In genomic region chr2:218962859-218963492, GRCh38 we compare ENCODE assay signal across 1 cellular context.
A peak's percentile ranks its signal among the peaks of the same experiment; 100 is the strongest.
TF ChIP-seq lines count a peak whose summit lies in the region.

No MANE protein-coding gene starts in this region.

TF ChIP-seq in HepG2, 621 proteins besides CTCF, POLR2A, EP300 and RAD21 (continued from another document and continues in another):
- TF ChIP-seq CSRNP1 (CRISPR knock-in tag; IDR thresholded peaks at IDR 0.05) = 0 out of 2 replicates have a peak, but pooled peaks have one; percentile 49
- TF ChIP-seq SNRNP70 (IDR thresholded peaks at IDR 0.05; ENCODE audit: low read depth, low read length) = no peak
- no peak for TF ChIP-seq MIER3 (CRISPR knock-in tag; IDR thresholded peaks at IDR 0.05; ENCODE audit: borderline replicate concordance)
- TF ChIP-seq ZBED4 (CRISPR knock-in tag; IDR thresholded peaks at IDR 0.05; ENCODE audit: borderline replicate concordance) = peak; percentile 86
- TF ChIP-seq, protein P1, sequence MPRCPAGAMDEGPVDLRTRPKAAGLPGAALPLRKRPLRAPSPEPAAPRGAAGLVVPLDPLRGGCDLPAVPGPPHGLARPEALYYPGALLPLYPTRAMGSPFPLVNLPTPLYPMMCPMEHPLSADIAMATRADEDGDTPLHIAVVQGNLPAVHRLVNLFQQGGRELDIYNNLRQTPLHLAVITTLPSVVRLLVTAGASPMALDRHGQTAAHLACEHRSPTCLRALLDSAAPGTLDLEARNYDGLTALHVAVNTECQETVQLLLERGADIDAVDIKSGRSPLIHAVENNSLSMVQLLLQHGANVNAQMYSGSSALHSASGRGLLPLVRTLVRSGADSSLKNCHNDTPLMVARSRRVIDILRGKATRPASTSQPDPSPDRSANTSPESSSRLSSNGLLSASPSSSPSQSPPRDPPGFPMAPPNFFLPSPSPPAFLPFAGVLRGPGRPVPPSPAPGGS (CRISPR knock-in tag; IDR thresholded peaks at IDR 0.05) = peak; percentile 80; the same call in 1 of the 2 replicates
- peak; percentile 80; the same call in 1 of the 2 replicates for TF ChIP-seq MTF1 (CRISPR knock-in tag; IDR thresholded peaks at IDR 0.05)
- TF ChIP-seq RXRA (CRISPR knock-in tag; IDR thresholded peaks at IDR 0.05) = peak; percentile 39; the same call in 1 of the 2 replicates
- TF ChIP-seq PATZ1 (CRISPR knock-in tag; IDR thresholded peaks at IDR 0.05) = peak; percentile 75
- TF ChIP-seq RBM22 (optimal IDR thresholded peaks at IDR 0.05; ENCODE audit: low read length) = no peak
- 0 out of 2 replicates have a peak, but pooled peaks have one; percentile 43 for TF ChIP-seq NFYC (CRISPR knock-in tag; IDR thresholded peaks at IDR 0.05)
- TF ChIP-seq EEA1 (CRISPR knock-in tag; IDR thresholded peaks at IDR 0.05; ENCODE audit: borderline replicate concordance) = peak; percentile 62; the same call in 1 of the 2 replicates
- TF ChIP-seq NR0B2 (CRISPR knock-in tag; IDR thresholded peaks at IDR 0.05) = peak; percentile 92
- TF ChIP-seq NR3C1 (CRISPR knock-in tag; IDR thresholded peaks at IDR 0.05) = no peak
- TF ChIP-seq SOX13 (IDR thresholded peaks at IDR 0.05) = no peak
- peak in 1 of 2 experiments; percentile 52; a peak in 2 of 4 replicates for TF ChIP-seq SOX13 (CRISPR knock-in tag; conservative IDR thresholded peaks at IDR 0.05 in 1 of 2, IDR thresholded peaks at IDR 0.05 in 1 of 2)
- TF ChIP-seq, protein P2, sequence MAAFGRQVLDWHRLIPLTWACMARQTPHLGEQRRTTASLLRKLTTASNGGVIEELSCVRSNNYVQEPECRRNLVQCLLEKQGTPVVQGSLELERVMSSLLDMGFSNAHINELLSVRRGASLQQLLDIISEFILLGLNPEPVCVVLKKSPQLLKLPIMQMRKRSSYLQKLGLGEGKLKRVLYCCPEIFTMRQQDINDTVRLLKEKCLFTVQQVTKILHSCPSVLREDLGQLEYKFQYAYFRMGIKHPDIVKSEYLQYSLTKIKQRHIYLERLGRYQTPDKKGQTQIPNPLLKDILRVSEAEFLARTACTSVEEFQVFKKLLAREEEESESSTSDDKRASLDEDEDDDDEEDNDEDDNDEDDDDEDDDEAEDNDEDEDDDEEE (CRISPR knock-in tag; IDR thresholded peaks at IDR 0.05) = peak; percentile 91; the same call in 1 of the 2 replicates
- peak; percentile 92 for TF ChIP-seq REL (CRISPR knock-in tag; conservative IDR thresholded peaks at IDR 0.05)
- TF ChIP-seq ZKSCAN8 (CRISPR knock-in tag; IDR thresholded peaks at IDR 0.05; ENCODE audit: borderline replicate concordance) = 0 out of 2 replicates have a peak, but pooled peaks have one; percentile 69
- TF ChIP-seq ZMAT3 (CRISPR knock-in tag; conservative IDR thresholded peaks at IDR 0.05) = peak; percentile 98
- no peak for TF ChIP-seq SCMH1 (CRISPR knock-in tag; IDR thresholded peaks at IDR 0.05; ENCODE audit: borderline replicate concordance)
- TF ChIP-seq ZNF790 (CRISPR knock-in tag; IDR thresholded peaks at IDR 0.05; ENCODE audit: borderline replicate concordance) = peak; percentile 92
- no peak for TF ChIP-seq ADNP (CRISPR knock-in tag; IDR thresholded peaks at IDR 0.05)
- TF ChIP-seq TBP (CRISPR knock-in tag; IDR thresholded peaks at IDR 0.05) = no peak
- no peak for TF ChIP-seq NCOA5 (CRISPR knock-in tag; IDR thresholded peaks at IDR 0.05)
- TF ChIP-seq DPF2 (CRISPR knock-in tag; IDR thresholded peaks at IDR 0.05; ENCODE audit: borderline replicate concordance, low read depth) = no peak
- peak; percentile 61; the same call in 1 of the 2 replicates for TF ChIP-seq SIN3A (IDR thresholded peaks at IDR 0.05; ENCODE audit: borderline replicate concordance, low read depth, low read length)
- TF ChIP-seq ZNF746 (CRISPR knock-in tag; IDR thresholded peaks at IDR 0.05) = peak; percentile 58; the same call in 1 of the 2 replicates
- TF ChIP-seq HDAC6 (IDR thresholded peaks at IDR 0.05; ENCODE audit: low read depth, low read length) = no peak
- 0 out of 2 replicates have a peak, but pooled peaks have one; percentile 71 for TF ChIP-seq ZNF329 (CRISPR knock-in tag; IDR thresholded peaks at IDR 0.05; ENCODE audit: low read depth)
- no peak for TF ChIP-seq NR2C2 (CRISPR knock-in tag; IDR thresholded peaks at IDR 0.05; ENCODE audit: borderline replicate concordance)
- TF ChIP-seq KDM6A (CRISPR knock-in tag; IDR thresholded peaks at IDR 0.05; ENCODE audit: low read depth) = no peak
- peak; percentile 59 for TF ChIP-seq ZFY (CRISPR knock-in tag; IDR thresholded peaks at IDR 0.05)
- TF ChIP-seq HOXA7 (CRISPR knock-in tag; IDR thresholded peaks at IDR 0.05) = peak; percentile 47; the same call in 1 of the 2 replicates
- no peak for TF ChIP-seq HNRNPUL1 (IDR thresholded peaks at IDR 0.05; ENCODE audit: low read depth, low read length)
- TF ChIP-seq ZNF235 (CRISPR knock-in tag; IDR thresholded peaks at IDR 0.05; ENCODE audit: borderline replicate concordance) = peak; percentile 74; the same call in 1 of the 2 replicates
- TF ChIP-seq, protein P3, sequence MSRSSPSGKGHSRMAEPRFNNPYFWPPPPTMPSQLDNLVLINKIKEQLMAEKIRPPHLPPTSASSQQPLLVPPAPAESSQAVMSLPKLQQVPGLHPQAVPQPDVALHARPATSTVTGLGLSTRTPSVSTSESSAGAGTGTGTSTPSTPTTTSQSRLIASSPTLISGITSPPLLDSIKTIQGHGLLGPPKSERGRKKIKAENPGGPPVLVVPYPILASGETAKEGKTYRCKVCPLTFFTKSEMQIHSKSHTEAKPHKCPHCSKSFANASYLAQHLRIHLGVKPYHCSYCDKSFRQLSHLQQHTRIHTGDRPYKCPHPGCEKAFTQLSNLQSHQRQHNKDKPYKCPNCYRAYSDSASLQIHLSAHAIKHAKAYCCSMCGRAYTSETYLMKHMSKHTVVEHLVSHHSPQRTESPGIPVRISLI (CRISPR knock-in tag; IDR thresholded peaks at IDR 0.05; ENCODE audit: borderline replicate concordance) = no peak
- peak; percentile 58; the same call in 1 of the 2 replicates for TF ChIP-seq REPIN1 (CRISPR knock-in tag; IDR thresholded peaks at IDR 0.05; ENCODE audit: borderline replicate concordance, low read depth)
- TF ChIP-seq HMG20A (CRISPR knock-in tag; IDR thresholded peaks at IDR 0.05; ENCODE audit: borderline replicate concordance) = no peak
- TF ChIP-seq ZNF609 (CRISPR knock-in tag; IDR thresholded peaks at IDR 0.05; ENCODE audit: borderline replicate concordance) = no peak
- TF ChIP-seq, protein P4, sequence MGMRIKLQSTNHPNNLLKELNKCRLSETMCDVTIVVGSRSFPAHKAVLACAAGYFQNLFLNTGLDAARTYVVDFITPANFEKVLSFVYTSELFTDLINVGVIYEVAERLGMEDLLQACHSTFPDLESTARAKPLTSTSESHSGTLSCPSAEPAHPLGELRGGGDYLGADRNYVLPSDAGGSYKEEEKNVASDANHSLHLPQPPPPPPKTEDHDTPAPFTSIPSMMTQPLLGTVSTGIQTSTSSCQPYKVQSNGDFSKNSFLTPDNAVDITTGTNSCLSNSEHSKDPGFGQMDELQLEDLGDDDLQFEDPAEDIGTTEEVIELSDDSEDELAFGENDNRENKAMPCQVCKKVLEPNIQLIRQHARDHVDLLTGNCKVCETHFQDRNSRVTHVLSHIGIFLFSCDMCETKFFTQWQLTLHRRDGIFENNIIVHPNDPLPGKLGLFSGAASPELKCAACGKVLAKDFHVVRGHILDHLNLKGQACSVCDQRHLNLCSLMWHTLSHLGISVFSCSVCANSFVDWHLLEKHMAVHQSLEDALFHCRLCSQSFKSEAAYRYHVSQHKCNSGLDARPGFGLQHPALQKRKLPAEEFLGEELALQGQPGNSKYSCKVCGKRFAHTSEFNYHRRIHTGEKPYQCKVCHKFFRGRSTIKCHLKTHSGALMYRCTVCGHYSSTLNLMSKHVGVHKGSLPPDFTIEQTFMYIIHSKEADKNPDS (CRISPR knock-in tag; IDR thresholded peaks at IDR 0.05) = 0 out of 2 replicates have a peak, but pooled peaks have one; percentile 48
- peak; percentile 92 for TF ChIP-seq ZNF331 (CRISPR knock-in tag; IDR thresholded peaks at IDR 0.05)
- TF ChIP-seq AGO1 (IDR thresholded peaks at IDR 0.05; ENCODE audit: low read depth, low read length, poor library complexity, severe bottlenecking) = no peak
- no peak for TF ChIP-seq ATM (IDR thresholded peaks at IDR 0.05; ENCODE audit: borderline replicate concordance)
